20 cellular contexts compared by ENCODE assay signal in genomic region chr11:74971424-74971823, GRCh38.
"Had no signal": no experiment of that assay in that cellular context is flagged by ENCODE, and none has a peak within 500 bp of the region (broad histone marks: within the 10 kb centered on the region; RNA-seq: fewer than 3 reads in every experiment).

No MANE protein-coding gene starts in this region.

- H3K9me3 ChIP-seq: gastrocnemius medialis, mucosa of descending colon, sigmoid colon, thoracic aorta, vagina had no signal

- H3K27me3 ChIP-seq: gastrocnemius medialis, sigmoid colon, vagina had no signal

- ATAC-seq: activated T-cell treated with anti-CD3 and anti-CD28 coated beads, Interleukin-2, amount 50 U/mL, for 4 hours; esophagus mucosa; gastrocnemius medialis; left cardiac atrium; mucosa of descending colon; T-cell had no signal

- H3K4me1 ChIP-seq: gastrocnemius medialis, sigmoid colon, vagina had no signal

- FAIRE-seq: islet of Langerhans had no signal

- H3K27ac ChIP-seq: gastrocnemius medialis, sigmoid colon, thoracic aorta, vagina had no signal

- H3K4me3 ChIP-seq: gastrocnemius medialis, mucosa of descending colon, sigmoid colon, thoracic aorta, vagina had no signal

- DNase-seq: activated CD8-positive, alpha-beta memory T cell treated with anti-CD3 and anti-CD28 coated beads, Interleukin-2, amount 50 U/mL, for 48 hours; activated naive CD4-positive, alpha-beta T cell treated with Interleukin-2 at 50 U/mL for 16 hours; activated naive CD8-positive, alpha-beta T cell treated with anti-CD3 and anti-CD28 coated beads, Interleukin-2, amount 10 ng/mL, durations not matched to agents 7 days and 5 days; activated T-cell treated with anti-CD3 and anti-CD28 coated beads, Interleukin-2, amount 50 U/mL, for 4 hours; dermis blood vessel endothelial cell; effector CD8-positive, alpha-beta T cell; gastrocnemius medialis; left cardiac atrium; mesenchymal stem cell; mucosa of descending colon; posterior cingulate gyrus; sigmoid colon; stimulated activated CD4-positive, alpha-beta T cell treated with anti-CD3 and anti-CD28 coated beads, Interleukin-2, amount 100 ng/mL, for 48 hours; stimulated activated CD8-positive, alpha-beta memory T cell treated with anti-CD3 and anti-CD28 coated beads, Interleukin-4, amount 100 ng/mL, for 48 hours; stimulated activated naive B cell treated with anti-CD40 and anti-IgM and Interleukin-4, amounts not matched to agents 10 μg/mL and 1 μg/mL and 100 μg/mL, for 72 hours; T-cell had no signal
